Comparison of ENCODE assay signal across 18 cellular contexts in the genomic region with DNA sequence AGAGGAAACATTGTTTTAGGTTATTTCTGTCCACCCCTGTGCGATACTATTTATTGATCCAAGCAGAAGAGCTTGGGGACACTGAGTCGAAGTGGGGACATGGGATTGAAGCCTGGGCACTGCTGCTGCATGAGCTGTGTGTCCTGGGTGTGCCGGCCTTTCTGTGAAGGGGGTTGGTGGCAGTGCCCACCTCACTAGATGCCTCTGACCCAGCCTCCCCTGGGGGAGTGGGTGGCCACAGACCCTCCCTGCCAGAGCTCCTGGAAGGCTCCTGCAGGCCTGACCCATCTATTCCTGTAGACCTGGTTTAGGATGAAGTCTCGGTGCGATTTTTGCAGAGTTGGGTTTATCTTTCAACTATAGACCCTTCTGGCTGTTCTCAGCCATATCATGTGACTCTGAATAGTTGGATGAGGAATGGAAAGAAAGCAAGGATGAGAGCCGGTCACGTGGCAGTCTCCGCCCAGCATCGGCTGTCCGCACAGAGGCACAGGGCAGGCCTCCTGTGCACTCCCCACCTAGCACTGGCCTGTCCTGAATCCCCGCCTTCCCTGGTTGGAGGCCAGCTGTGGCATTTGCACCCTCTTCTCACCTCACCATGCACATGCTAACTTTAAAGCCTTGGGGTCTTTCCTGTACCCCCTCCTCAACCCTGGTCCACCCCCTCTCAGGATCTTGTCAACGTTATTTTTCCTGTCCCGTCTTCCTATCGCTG. TPM values are rescaled to one million over a fixed set of nuclear protein-coding genes. Genes with fewer than 3 reads are reported as not detected.
DNase-seq lines count a peak whose midpoint lies in the region; ATAC-seq, FAIRE-seq and TF ChIP-seq lines count a peak whose summit lies in the region.
"Had no signal": no experiment of that assay in that cellular context is flagged by ENCODE, and none has a peak within 500 bp of the region (broad histone marks: within the 10 kb centered on the region; RNA-seq: fewer than 3 reads in every experiment).

No MANE protein-coding gene starts in this region.

- peaks cover 27% of the 10 kb centered on the region for H3K36me3 Mint-ChIP-seq in stimulated activated naive CD8-positive, alpha-beta T cell treated with anti-CD3 and anti-CD28 coated beads, Interleukin-15, Interleukin-2, amounts not matched to agents 100 ng/mL and 50 ng/mL, for 24 hours (ENCODE audit: low read depth)
- no peaks in the 10 kb centered on the region for H3K36me3 Mint-ChIP-seq in activated naive CD4-positive, alpha-beta T cell treated with anti-CD3 and anti-CD28 coated beads, Interleukin-2, amount 50 U/mL, for 72 hours

- H3K27ac Mint-ChIP-seq in stimulated activated naive CD8-positive, alpha-beta T cell treated with anti-CD3 and anti-CD28 coated beads, Interleukin-15, Interleukin-2, amounts not matched to agents 100 ng/mL and 50 ng/mL, for 24 hours = peak overlapping the region; percentile 63
- peak overlapping the region; percentile 61 to 86 for H3K27ac Mint-ChIP-seq in activated naive CD4-positive, alpha-beta T cell treated with anti-CD3 and anti-CD28 coated beads, Interleukin-2, amount 50 U/mL, for 72 hours
- H3K27ac Mint-ChIP-seq: progenitor cell of endocrine pancreas had no signal

- TF ChIP-seq RAD21 in HepG2 (CRISPR knock-in tag; IDR thresholded peaks at IDR 0.05) = no peak

- no peaks in the 10 kb centered on the region for H3K27me3 ChIP-seq in HepG2 (ENCODE audit: control insufficient read depth in 1 of 2, insufficient read depth in 2 of 2, low read length in 2 of 2)
- H3K27me3 ChIP-seq in subcutaneous abdominal adipose tissue (ENCODE audit: control insufficient read depth in 5 of 5, insufficient read depth in 4 of 5, low read length in 5 of 5) = no peaks in the 10 kb centered on the region
- H3K27me3 ChIP-seq: esophagus squamous epithelium, testis had no signal

- TF ChIP-seq POLR2A in HepG2 (IDR thresholded peaks at IDR 0.05; ENCODE audit: insufficient read depth in 1 of 2, low read depth in 2 of 2, low read length in 2 of 2) = no peak

- whole genome bisulfite sequencing in HepG2 (ENCODE audit: low lambda C conversion rate) = 92% methylated on average over 14 of the region's 14 CpGs

- H3K27me3 Mint-ChIP-seq in stimulated activated naive CD8-positive, alpha-beta T cell treated with anti-CD3 and anti-CD28 coated beads, Interleukin-15, Interleukin-2, amounts not matched to agents 100 ng/mL and 50 ng/mL, for 24 hours = no peaks in the 10 kb centered on the region
- H3K27me3 Mint-ChIP-seq: progenitor cell of endocrine pancreas had no signal

- no peak overlapping the region for H3K4me3 Mint-ChIP-seq in stimulated activated naive CD8-positive, alpha-beta T cell treated with anti-CD3 and anti-CD28 coated beads, Interleukin-15, Interleukin-2, amounts not matched to agents 100 ng/mL and 50 ng/mL, for 24 hours

- in situ Hi-C loops in HepG2 (cut with HindIII; ENCODE audit: extremely low pct_ligation_motif_present, low pct_unique_long_range_greater_than_20kb) = loop anchor here (25.0 kb wide), 1 partner anchor 258 kb away; no protein-coding TSS in a partner anchor

- no peak overlapping the region for H3K4me3 ChIP-seq in HepG2 (replicated peaks in 1 of 3; ENCODE audit: insufficient read depth in 1 of 3, low read depth in 2 of 3, low read length in 3 of 3)
- H3K4me3 ChIP-seq in subcutaneous abdominal adipose tissue (ENCODE audit: low read depth in 1 of 5, low read length in 5 of 5) = no peak overlapping the region
- H3K4me3 ChIP-seq: esophagus squamous epithelium, testis had no signal

- no peak overlapping the region for H2AFZ ChIP-seq in HepG2 (ENCODE audit: low read length)

- CTCF ChIA-PET in HepG2 (lab: Yijun Ruan, JAX; ENCODE audit: low intra/inter-chr PET ratio, low total read pairs) = no interaction called here

- peaks cover 28 to 49% of the 10 kb centered on the region in 2 experiments for H3K36me3 ChIP-seq in HepG2 (replicated peaks in 1 of 2; ENCODE audit: control insufficient read depth in 1 of 2, insufficient read depth in 2 of 2, low read length in 2 of 2)
- peaks cover 2 to 65% (median 63%) of the 10 kb centered on the region in 5 donors for H3K36me3 ChIP-seq in subcutaneous abdominal adipose tissue (ENCODE audit: control insufficient read depth in 5 of 5, insufficient read depth in 5 of 5, low read length in 5 of 5)

- POLR2A ChIA-PET in HepG2 (lab: Yijun Ruan, JAX) = no interaction called here

- no peak for TF ChIP-seq CTCF in HepG2 (CRISPR knock-in tag; IDR thresholded peaks at IDR 0.05)

- H4K20me1 ChIP-seq in HepG2 (ENCODE audit: insufficient read depth, low read length) = 0 out of 2 replicates have a peak, but pooled peaks cover 2% of the 10 kb centered on the region

- H3K9me3 ChIP-seq in HepG2 (ENCODE audit: low read length) (no peaks in the 10 kb centered on the region), subcutaneous abdominal adipose tissue (ENCODE audit: control insufficient read depth in 5 of 5, low read length in 5 of 5) (no peaks in the 10 kb centered on the region)
- H3K9me3 ChIP-seq: esophagus squamous epithelium, testis had no signal

- no peak overlapping the region for H3K9ac ChIP-seq in HepG2 (ENCODE audit: insufficient read depth, low read depth, low read length)
- no peak overlapping the region for H3K9ac ChIP-seq in subcutaneous abdominal adipose tissue (ENCODE audit: low read length in 5 of 5)

- H3K79me2 ChIP-seq in HepG2 (ENCODE audit: insufficient read depth, low read length) = no peaks in the 10 kb centered on the region

- FAIRE-seq in HepG2 (lab: Jason Lieb, UNC) = no peak
- FAIRE-seq: small intestine had no signal

- no peak for DNase-seq in stimulated activated naive CD8-positive, alpha-beta T cell treated with anti-CD3 and anti-CD28 coated beads, Interleukin-15, Interleukin-2, amounts not matched to agents 100 U/mL and 50 U/mL, for 24 hours
- DNase-seq in activated naive CD4-positive, alpha-beta T cell treated with anti-CD3 and anti-CD28 coated beads, Interleukin-2, amount 50 U/mL, for 72 hours (ENCODE audit: low spot score in 2 of 2) = no peak
- DNase-seq in HepG2 (ENCODE audit: low spot score) = no peak
- no peak for DNase-seq in NCI-H2107 treated with DMSO at 0.1 percent for 48 hours (lab: John Stamatoyannopoulos, UW; ENCODE audit: unreplicated experiment)
- no peak for DNase-seq in mesenteric fat pad (ENCODE audit: low spot score)
- DNase-seq in COLO829 (ENCODE audit: low spot score) = no peak
- DNase-seq: esophagus squamous epithelium; GDM1; NCI-H1436 treated with DMSO at 0.1 percent for 48 hours; small intestine; stimulated activated CD4-positive, alpha-beta T cell treated with anti-CD3 and anti-CD28 coated beads, Interleukin-4, amount 100 ng/mL, for 4 hours; testis had no signal

- TF ChIP-seq EP300 in HepG2 (IDR thresholded peaks at IDR 0.05; ENCODE audit: low read depth in 2 of 2, low read length in 2 of 2) = no peak
- TF ChIP-seq EP300 in HepG2 (CRISPR knock-in tag; IDR thresholded peaks at IDR 0.05; ENCODE audit: borderline replicate concordance) = no peak

- no TSS peak for BruUV-seq in HepG2 (replicated peaks; lab: Mats Ljungman, UMichigan)

- intact Hi-C loops in HepG2 (cut with micrococcal nuclease; ENCODE audit: unreplicated experiment) = no loop called here

- H3K27ac ChIP-seq in HepG2 (ENCODE audit: extremely low read length, insufficient read depth, low read length) = no peak overlapping the region
- H3K27ac ChIP-seq in subcutaneous abdominal adipose tissue (ENCODE audit: low read depth, low read length) = peak overlapping the region; percentile 24
- H3K27ac ChIP-seq: esophagus squamous epithelium, testis had no signal

- ATAC-seq in stimulated activated naive CD8-positive, alpha-beta T cell treated with anti-CD3 and anti-CD28 coated beads, Interleukin-15, Interleukin-2, amounts not matched to agents 100 U/mL and 50 U/mL, for 24 hours = no peak
- ATAC-seq in activated naive CD4-positive, alpha-beta T cell treated with anti-CD3 and anti-CD28 coated beads, Interleukin-2, amount 50 U/mL, for 72 hours = no peak
- no peak for ATAC-seq in HepG2
- ATAC-seq: activated CD4-positive, CD25-positive, alpha-beta regulatory T cell treated with anti-CD3 and anti-CD28 coated beads, Interleukin-2, amount 50 U/mL, for 24 hours had no signal

- peaks cover 10% of the 10 kb centered on the region for H3K4me1 ChIP-seq in HepG2 (ENCODE audit: insufficient read depth, low read length)
- H3K4me1 ChIP-seq in subcutaneous abdominal adipose tissue (ENCODE audit: control insufficient read depth in 5 of 5, insufficient read depth in 5 of 5, low read length in 5 of 5) = peaks cover 16 to 58% (median 47%) of the 10 kb centered on the region in 5 donors

- no peak overlapping the region for H3K4me2 ChIP-seq in HepG2 (ENCODE audit: low read depth, low read length)

- H3K9me3 Mint-ChIP-seq in stimulated activated naive CD8-positive, alpha-beta T cell treated with anti-CD3 and anti-CD28 coated beads, Interleukin-15, Interleukin-2, amounts not matched to agents 100 ng/mL and 50 ng/mL, for 24 hours = no peaks in the 10 kb centered on the region
- H3K9me3 Mint-ChIP-seq in activated naive CD4-positive, alpha-beta T cell treated with anti-CD3 and anti-CD28 coated beads, Interleukin-2, amount 50 U/mL, for 72 hours = no peaks in the 10 kb centered on the region

- peaks cover 49% of the 10 kb centered on the region for H3K4me1 Mint-ChIP-seq in stimulated activated naive CD8-positive, alpha-beta T cell treated with anti-CD3 and anti-CD28 coated beads, Interleukin-15, Interleukin-2, amounts not matched to agents 100 ng/mL and 50 ng/mL, for 24 hours (ENCODE audit: low read depth)

RNA-seq across cellular contexts. Expression of a gene that starts 17.6 kb away (rescaled TPM):
- total RNA-seq in activated naive CD4-positive, alpha-beta T cell treated with anti-CD3 and anti-CD28 coated beads, Interleukin-2, amount 50 U/mL, for 72 hours = under 1 TPM in 1 of 2 donors, not detected in 1; 0.14 TPM
- total RNA-seq in HepG2 (2016; rRNA removed; fragmentation: Illumina TruSeq; extraction: Trizol) (not detected in 2 replicates), mesenteric fat pad (0.35 TPM)
- total RNA-seq in HepG2 (2016; cell fraction: cytosol; rRNA removed; fragmentation: Illumina TruSeq; extraction: Trizol; ENCODE audit: low read depth) = 0.09 TPM in 1 of 2 replicates, not detected in the other
- not detected in 2 replicates for total RNA-seq in HepG2 (2016; cell fraction: insoluble cytoplasmic fraction; rRNA removed; fragmentation: Illumina TruSeq; extraction: Trizol)
- total RNA-seq in HepG2 (2016; cell fraction: membrane; rRNA removed; fragmentation: Illumina TruSeq; extraction: Trizol) = not detected in 2 replicates
- 0.09 TPM in 1 of 2 replicates, not detected in the other for total RNA-seq in HepG2 (2016; cell fraction: nucleus; rRNA removed; fragmentation: Illumina TruSeq; extraction: Trizol)
- polyA plus RNA-seq in HepG2 (2011; rRNA removed) = not detected in 2 replicates
- not detected in 2 replicates for polyA plus RNA-seq in HepG2 (2011; cell fraction: cytosol; rRNA removed)
- 0.03 TPM in 1 of 2 replicates, not detected in the other for polyA plus RNA-seq in HepG2 (2011; cell fraction: nucleus; rRNA removed)
- not detected in 2 replicates for polyA plus RNA-seq in HepG2 (2012)
- polyA plus RNA-seq in HepG2 (2016; cell fraction: cytosol; fragmentation: Illumina TruSeq; extraction: Trizol; ENCODE audit: low read depth) = not detected in 2 replicates
- polyA plus RNA-seq in HepG2 (2016; cell fraction: insoluble cytoplasmic fraction; fragmentation: Illumina TruSeq; extraction: Trizol; ENCODE audit: low read depth) = not detected in 2 replicates
- polyA plus RNA-seq in HepG2 (2016; cell fraction: membrane; fragmentation: Illumina TruSeq; extraction: Trizol; ENCODE audit: low read depth) = not detected in 2 replicates
- not detected in 2 replicates for polyA plus RNA-seq in HepG2 (2016; cell fraction: nucleus; fragmentation: Illumina TruSeq; extraction: Trizol; ENCODE audit: insufficient read depth, low read depth)
- 0.04 and 0.12 TPM in 2 replicates for polyA minus RNA-seq in HepG2 (2011; rRNA and poly(A)+ RNA removed; ENCODE audit: low replicate concordance)
- polyA minus RNA-seq in HepG2 (2011; cell fraction: cytosol; rRNA and poly(A)+ RNA removed) = not detected in 2 replicates
- not detected in 2 replicates for polyA minus RNA-seq in HepG2 (2011; cell fraction: nucleus; rRNA and poly(A)+ RNA removed)
- total RNA-seq: myocyte had no signal
- polyA plus RNA-seq: liver had no signal
